ENCODE assay signal across 26 cellular contexts in the genomic region with DNA sequence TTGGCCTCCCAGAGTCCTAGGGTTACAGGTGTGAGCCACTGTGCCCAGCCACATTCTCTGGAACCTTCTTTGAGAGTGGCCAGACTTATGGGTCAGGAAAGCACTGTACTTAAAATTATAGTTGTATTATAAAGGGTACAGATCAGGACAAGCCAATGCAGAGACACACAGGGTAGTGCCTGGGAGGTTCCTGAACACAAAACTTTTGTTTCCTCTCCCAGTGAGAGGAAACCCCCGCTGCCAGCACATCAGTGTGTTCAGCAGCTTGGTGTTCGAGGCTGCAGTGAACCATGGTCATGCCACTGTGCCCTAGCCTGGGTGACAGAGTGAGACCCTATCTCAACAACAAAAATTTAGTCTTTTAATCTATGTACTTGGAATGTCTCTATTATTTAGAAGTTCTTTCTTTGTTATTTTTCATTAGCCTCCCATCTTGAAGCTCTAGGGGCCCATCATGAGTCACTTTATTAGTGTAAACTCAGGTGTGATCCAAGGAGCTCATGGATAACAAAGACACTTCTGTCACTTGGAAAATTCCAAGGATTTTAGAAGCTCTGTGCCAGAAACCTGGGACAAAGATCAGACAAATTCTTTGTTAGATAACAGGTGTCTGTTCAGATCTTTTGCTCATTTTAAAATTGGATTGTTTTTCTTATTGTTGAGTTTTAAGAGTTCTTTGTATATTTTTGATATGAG. TPM values are rescaled to one million over a fixed set of nuclear protein-coding genes. Genes with fewer than 3 reads are reported as not detected.
DNase-seq lines count a peak whose midpoint lies in the region; ATAC-seq, FAIRE-seq and TF ChIP-seq lines count a peak whose summit lies in the region.
"Had no signal": no experiment of that assay in that cellular context is flagged by ENCODE, and none has a peak within 500 bp of the region (broad histone marks: within the 10 kb centered on the region; RNA-seq: fewer than 3 reads in every experiment).

No MANE protein-coding gene starts in this region.

- no peak overlapping the region for H2BK120ac ChIP-seq in mesenchymal stem cell (ENCODE audit: low read depth, low read length)

- TF ChIP-seq CTCF in mammary epithelial cell (conservative IDR thresholded peaks at IDR 0.05 in 1 of 2, IDR thresholded peaks at IDR 0.05 in 1 of 2; ENCODE audit: extremely low read depth in 1 of 2, insufficient read depth in 1 of 2, low read depth in 1 of 2, low read length in 2 of 2) (no peak), D721Med (IDR thresholded peaks at IDR 0.05; ENCODE audit: insufficient read depth, missing control alignments) (no peak)

- H2AFZ ChIP-seq in mammary epithelial cell (ENCODE audit: low read depth, low read length) (no peak overlapping the region), mesenchymal stem cell (ENCODE audit: low read depth, low read length) (no peak overlapping the region)

- H3K4me1 ChIP-seq in mammary epithelial cell (ENCODE audit: insufficient read depth, low read length) (no peaks in the 10 kb centered on the region), mesenchymal stem cell (ENCODE audit: control insufficient read depth, insufficient read depth, low read depth, low read length) (peaks cover 5% of the 10 kb centered on the region), small intestine (ENCODE audit: control insufficient read depth in 2 of 2, insufficient read depth in 1 of 2, low read depth in 1 of 2, low read length in 1 of 2) (no peaks in the 10 kb centered on the region)

- no peaks in the 10 kb centered on the region for H3K36me3 ChIP-seq in mammary epithelial cell (ENCODE audit: insufficient read depth, low read length)
- H3K36me3 ChIP-seq in mesenchymal stem cell (ENCODE audit: control insufficient read depth in 1 of 2, insufficient read depth in 2 of 2, low read depth in 1 of 2, low read length in 2 of 2): peaks cover 16 to 45% of the 10 kb centered on the region in 2 experiments
- H3K36me3 ChIP-seq in small intestine (ENCODE audit: control insufficient read depth in 2 of 2, insufficient read depth in 2 of 2, low read length in 2 of 2): peaks cover 0 to 4% of the 10 kb centered on the region in 2 donors

- H4K20me1 ChIP-seq in mammary epithelial cell (ENCODE audit: insufficient read depth, low read length): no peaks in the 10 kb centered on the region

- H2BK15ac ChIP-seq in mesenchymal stem cell (ENCODE audit: low read depth, poor library complexity, severe bottlenecking): no peak overlapping the region

- in situ Hi-C loops in mammary epithelial cell (cut with MboI; ENCODE audit: low sequenced_read_pairs in 2 of 2): no loop called here

- no peak overlapping the region for H3K4me3 ChIP-seq in mammary epithelial cell (replicated peaks in 1 of 3; ENCODE audit: insufficient read depth in 1 of 3, low read depth in 2 of 3, low read length in 3 of 3)
- H3K4me3 ChIP-seq in mesenchymal stem cell (ENCODE audit: insufficient read depth in 1 of 2, low read depth in 1 of 2, low read length in 2 of 2): no peak overlapping the region
- no peak overlapping the region for H3K4me3 ChIP-seq in small intestine (ENCODE audit: low read depth in 1 of 2, low read length in 2 of 2)

- no peak overlapping the region for H2BK12ac ChIP-seq in mesenchymal stem cell (ENCODE audit: low read length in 2 of 2)

- H3K27me3 ChIP-seq in mammary epithelial cell (ENCODE audit: insufficient read depth, low read length) (no peaks in the 10 kb centered on the region), mesenchymal stem cell (ENCODE audit: control insufficient read depth in 1 of 2, insufficient read depth in 1 of 2, low read length in 2 of 2) (no peaks in the 10 kb centered on the region), small intestine (ENCODE audit: control insufficient read depth in 2 of 2, insufficient read depth in 2 of 2, low read length in 2 of 2) (no peaks in the 10 kb centered on the region)

- peaks cover 1% of the 10 kb centered on the region for H3K79me1 ChIP-seq in mesenchymal stem cell (replicated peaks; ENCODE audit: low read length, poor library complexity, severe bottlenecking)

- H3K18ac ChIP-seq in mesenchymal stem cell (ENCODE audit: low read depth in 1 of 2, low read length in 2 of 2): no peak overlapping the region

- peaks cover 44% of the 10 kb centered on the region for H3K36me3 Mint-ChIP-seq in stimulated activated naive CD8-positive, alpha-beta T cell treated with anti-CD3 and anti-CD28 coated beads, Interleukin-15, Interleukin-2, amounts not matched to agents 100 ng/mL and 50 ng/mL, for 24 hours (ENCODE audit: low read depth)

- no peak overlapping the region for H4K91ac ChIP-seq in mesenchymal stem cell (ENCODE audit: low read length)

- no peak overlapping the region for H3K23ac ChIP-seq in mesenchymal stem cell (ENCODE audit: low read length in 2 of 2)

- H3K9me3 ChIP-seq in mammary epithelial cell (replicated peaks; ENCODE audit: insufficient read depth, low read length): no peaks in the 10 kb centered on the region
- no peaks in the 10 kb centered on the region for H3K9me3 ChIP-seq in mesenchymal stem cell (ENCODE audit: control insufficient read depth, low read length)
- H3K9me3 ChIP-seq in small intestine (ENCODE audit: control insufficient read depth, low read depth): no peaks in the 10 kb centered on the region

- peak overlapping the region; percentile 40 for H4K8ac ChIP-seq in mesenchymal stem cell (ENCODE audit: low read length)

- H2BK5ac ChIP-seq in mesenchymal stem cell (ENCODE audit: low read depth, low read length, poor library complexity, severe bottlenecking): no peak overlapping the region

- FAIRE-seq in small intestine (lab: Jason Lieb, UNC): no peak
- FAIRE-seq in D721Med (lab: Jason Lieb, UNC): no peak
- FAIRE-seq: GM19239, H54 had no signal

- no peak overlapping the region for H3K4me3 Mint-ChIP-seq in stimulated activated naive CD8-positive, alpha-beta T cell treated with anti-CD3 and anti-CD28 coated beads, Interleukin-15, Interleukin-2, amounts not matched to agents 100 ng/mL and 50 ng/mL, for 24 hours
- H3K4me3 Mint-ChIP-seq: CD8-positive, alpha-beta memory T cell had no signal

- H3K9ac ChIP-seq in mammary epithelial cell (ENCODE audit: insufficient read depth, low read length): no peak overlapping the region
- no peak overlapping the region for H3K9ac ChIP-seq in mesenchymal stem cell (ENCODE audit: low read length)
- H3K9ac ChIP-seq: KMS-11 had no signal

- H3K79me2 ChIP-seq in mammary epithelial cell (ENCODE audit: insufficient read depth, low read length): peaks cover 51% of the 10 kb centered on the region

- H3K27ac ChIP-seq in mammary epithelial cell (ENCODE audit: insufficient read depth, low read depth, low read length) (no peak overlapping the region), mesenchymal stem cell (ENCODE audit: low read length, poor library complexity, severe bottlenecking) (no peak overlapping the region), small intestine (ENCODE audit: low read depth in 1 of 2, low read length in 1 of 2) (no peak overlapping the region)
- H3K27ac ChIP-seq: C4-2B, HL-60, KMS-11 had no signal

- intact Hi-C loops in mammary epithelial cell (cut with micrococcal nuclease): no loop called here

- H3K27me3 Mint-ChIP-seq in stimulated activated naive CD8-positive, alpha-beta T cell treated with anti-CD3 and anti-CD28 coated beads, Interleukin-15, Interleukin-2, amounts not matched to agents 100 ng/mL and 50 ng/mL, for 24 hours: no peaks in the 10 kb centered on the region
- H3K27me3 Mint-ChIP-seq: CD8-positive, alpha-beta memory T cell had no signal

- no peak for ATAC-seq in stimulated activated naive CD8-positive, alpha-beta T cell treated with anti-CD3 and anti-CD28 coated beads, Interleukin-15, Interleukin-2, amounts not matched to agents 100 U/mL and 50 U/mL, for 24 hours
- no peak for ATAC-seq in HG02571 (IDR thresholded peaks at IDR 0.05; ENCODE audit: unreplicated experiment)

- no peak overlapping the region for H3K4ac ChIP-seq in mesenchymal stem cell (ENCODE audit: low read depth in 1 of 2, low read length in 2 of 2)

- H3K4me1 Mint-ChIP-seq in stimulated activated naive CD8-positive, alpha-beta T cell treated with anti-CD3 and anti-CD28 coated beads, Interleukin-15, Interleukin-2, amounts not matched to agents 100 ng/mL and 50 ng/mL, for 24 hours (ENCODE audit: low read depth): peaks cover 15% of the 10 kb centered on the region

- peak overlapping the region; percentile 21 for H3K27ac Mint-ChIP-seq in stimulated activated naive CD8-positive, alpha-beta T cell treated with anti-CD3 and anti-CD28 coated beads, Interleukin-15, Interleukin-2, amounts not matched to agents 100 ng/mL and 50 ng/mL, for 24 hours

- CTCF ChIA-PET in mammary epithelial cell (lab: Charles Lee; ENCODE audit: low non-redundant PET): no interaction called here

- dilution Hi-C loops in mammary epithelial cell (cut with HindIII; ENCODE audit: low sequenced_read_pairs): no loop called here

- no TSS peak for BruUV-seq in mammary epithelial cell (replicated peaks; lab: Mats Ljungman, UMichigan)

- H3K14ac ChIP-seq in mesenchymal stem cell (ENCODE audit: low read length in 2 of 2): no peak overlapping the region

- DNase-seq in stimulated activated naive CD8-positive, alpha-beta T cell treated with anti-CD3 and anti-CD28 coated beads, Interleukin-15, Interleukin-2, amounts not matched to agents 100 U/mL and 50 U/mL, for 24 hours: no peak
- DNase-seq in mammary epithelial cell (peak; percentile 13), mesenchymal stem cell (no peak), small intestine (no peak), D721Med (ENCODE audit: insufficient read length, low spot score) (no peak)
- DNase-seq: CD8-positive, alpha-beta memory T cell; DMS53; EL; GF-D8; MV-4-11; NCI-H1105 treated with DMSO at 0.1 percent for 48 hours; NCI-H1694; NCI-H2081; NCI-H2171; NCI-H345; NCI-H524; NCI-H774; NK-92 treated with Interleukin-12 subunit alpha and Interleukin-12 subunit beta, amount 100 ng/mL, for 24 hours; Right ventricle myocardium superior had no signal

- WGBS in mammary epithelial cell (ENCODE audit: low coverage, missing lambda C conversion rate): 47% methylated on average over 2 of the region's 2 CpGs
- WGBS in mesenchymal stem cell: 100% methylated on average over 2 of the region's 2 CpGs
- WGBS in small intestine, 3 donors: 92 to 97% (median 96%) methylated on average over 2 of the region's 2 CpGs

- H3K4me2 ChIP-seq in mammary epithelial cell (ENCODE audit: insufficient read depth, low read depth, low read length) (peak overlapping the region; percentile 9), mesenchymal stem cell (ENCODE audit: low read length, poor library complexity, severe bottlenecking) (no peak overlapping the region)
- H3K4me2 ChIP-seq: KMS-11 had no signal

- H3K9me3 Mint-ChIP-seq in stimulated activated naive CD8-positive, alpha-beta T cell treated with anti-CD3 and anti-CD28 coated beads, Interleukin-15, Interleukin-2, amounts not matched to agents 100 ng/mL and 50 ng/mL, for 24 hours: no peaks in the 10 kb centered on the region
- H3K9me3 Mint-ChIP-seq: CD8-positive, alpha-beta memory T cell had no signal

- H2AK5ac ChIP-seq in mesenchymal stem cell (ENCODE audit: low read length, severe bottlenecking): peak overlapping the region; percentile 2

RNA-seq across cellular contexts. Expression of a gene that starts 7.8 kb away (rescaled TPM):
- total RNA-seq in mammary epithelial cell: 10 to 100 TPM; 38.0 to 49.2 TPM
- 10.8 TPM for polyA plus RNA-seq in mammary epithelial cell
- 49.5 TPM for polyA minus RNA-seq in mammary epithelial cell
- polyA plus RNA-seq in mesenchymal stem cell (2013, experiment 1 of 2): 41.8 TPM
- polyA plus RNA-seq in mesenchymal stem cell (2013, experiment 2 of 2): 43.1 TPM
- 10 to 100 TPM; 14.3 to 24.2 (median 19.5) TPM for polyA plus RNA-seq in small intestine

RNA-seq across cellular contexts. Expression of a gene that starts 39.8 kb away (rescaled TPM):
- total RNA-seq in mammary epithelial cell: 100 to 1,000 TPM in 1 of 2 donors, 10 to 100 TPM in 1; 65.7 to 125 TPM
- polyA plus RNA-seq in mammary epithelial cell (138 TPM), small intestine (10 to 100 TPM; 59.1 to 78.1 (median 68.9) TPM)
- 297 TPM for polyA minus RNA-seq in mammary epithelial cell
- 90.1 TPM for polyA plus RNA-seq in mesenchymal stem cell (2013, experiment 1 of 2)
- 94.1 TPM for polyA plus RNA-seq in mesenchymal stem cell (2013, experiment 2 of 2)
